ENCODE assay signal across 8 cellular contexts in the genomic region with DNA sequence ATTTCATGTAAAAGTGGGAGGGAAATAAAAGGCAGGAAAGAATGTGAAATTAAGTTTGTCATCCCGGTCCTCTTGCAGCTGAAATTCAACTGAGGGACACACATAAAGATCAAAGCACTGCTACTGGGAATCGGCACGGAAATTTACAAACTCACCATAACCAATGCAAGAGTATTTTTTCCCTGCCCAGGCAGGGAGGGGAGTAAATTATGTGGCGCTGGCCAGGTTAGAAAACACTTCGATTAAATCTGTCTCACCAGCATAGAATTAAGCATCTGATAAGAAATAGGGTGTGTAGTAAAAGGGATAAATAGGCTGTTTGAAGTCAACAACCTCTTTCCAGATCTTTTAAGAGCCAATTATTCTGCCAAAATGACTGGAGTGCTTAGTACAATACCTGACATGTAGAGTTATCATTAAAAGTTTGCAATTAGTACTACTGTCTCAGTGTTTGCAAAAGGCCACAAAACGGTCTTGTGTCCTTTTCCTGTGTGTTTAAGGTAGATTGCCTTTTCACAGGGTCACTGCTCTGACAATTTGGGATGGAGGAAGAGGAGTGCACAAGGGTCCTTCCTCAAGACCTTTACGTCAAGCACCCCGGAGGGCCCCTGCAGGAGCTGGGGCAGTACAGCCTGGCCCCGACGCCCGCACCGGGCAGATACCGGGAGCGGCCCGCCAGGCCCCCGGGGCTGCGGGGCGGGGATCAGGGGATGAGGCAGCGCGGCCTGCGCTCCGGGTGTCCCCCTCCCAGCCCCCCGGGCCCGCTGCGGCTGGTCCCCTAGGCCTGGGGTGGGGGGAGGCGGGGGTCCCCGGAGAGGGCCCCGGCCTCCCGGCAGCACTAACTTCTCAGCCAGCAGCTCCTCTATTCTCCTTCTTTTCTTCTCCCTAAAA.
A peak's percentile ranks its signal among the peaks of the same experiment; 100 is the strongest.
DNase-seq lines count a peak whose midpoint lies in the region; ATAC-seq and TF ChIP-seq lines count a peak whose summit lies in the region.

No MANE protein-coding gene starts in this region.

- H3K4me1 Mint-ChIP-seq in activated T-cell treated with anti-CD3 and anti-CD28 coated beads, Interleukin-2, amount 50 U/mL, for 24 hours (ENCODE audit: low read depth): peaks cover 67% of the 10 kb centered on the region
- peaks cover 66% of the 10 kb centered on the region for H3K4me1 Mint-ChIP-seq in stimulated activated memory B cell treated with anti-CD40 and anti-IgM and Interleukin-4, amounts not matched to agents 10 μg/mL and 1 μg/mL and 100 μg/mL, for 72 hours

- peak overlapping the region; percentile 83 for H3K4me3 Mint-ChIP-seq in activated T-cell treated with anti-CD3 and anti-CD28 coated beads, Interleukin-2, amount 50 U/mL, for 24 hours
- H3K4me3 Mint-ChIP-seq in stimulated activated memory B cell treated with anti-CD40 and anti-IgM and Interleukin-4, amounts not matched to agents 10 μg/mL and 1 μg/mL and 100 μg/mL, for 72 hours: peak overlapping the region; percentile 80

- H3K9me3 Mint-ChIP-seq in activated T-cell treated with anti-CD3 and anti-CD28 coated beads, Interleukin-2, amount 50 U/mL, for 24 hours: no peaks in the 10 kb centered on the region
- H3K9me3 Mint-ChIP-seq in stimulated activated memory B cell treated with anti-CD40 and anti-IgM and Interleukin-4, amounts not matched to agents 10 μg/mL and 1 μg/mL and 100 μg/mL, for 72 hours: no peaks in the 10 kb centered on the region

- in situ Hi-C loops in astrocyte of the spinal cord (cut with HindIII; ENCODE audit: low sequenced_read_pairs): no loop called here

- no peak for DNase-seq in activated T-cell treated with anti-CD3 and anti-CD28 coated beads, Interleukin-2, amount 50 U/mL, for 24 hours
- DNase-seq in activated T-cell treated with anti-CD3 and anti-CD28 coated beads, Interleukin-2, amount 50 U/mL, for 1 hour: no peak
- DNase-seq in LNCaP clone FGC (ENCODE audit: low read depth): no peak
- DNase-seq in astrocyte of the spinal cord (ENCODE audit: low read depth, low spot score): no peak
- peak; percentile 35 for DNase-seq in iPS-NIHi7 (ENCODE audit: extremely low spot score)
- no peak for DNase-seq in GOT3 (lab: John Stamatoyannopoulos, UW)
- DNase-seq in islet precursor cell: no peak

- peak overlapping the region; percentile 86 for H3K27ac Mint-ChIP-seq in activated T-cell treated with anti-CD3 and anti-CD28 coated beads, Interleukin-2, amount 50 U/mL, for 24 hours
- H3K27ac Mint-ChIP-seq in stimulated activated memory B cell treated with anti-CD40 and anti-IgM and Interleukin-4, amounts not matched to agents 10 μg/mL and 1 μg/mL and 100 μg/mL, for 72 hours: peak overlapping the region; percentile 85

- ATAC-seq in stimulated activated memory B cell treated with anti-CD40 and anti-IgM and Interleukin-4, amounts not matched to agents 10 μg/mL and 1 μg/mL and 100 μg/mL, for 72 hours: peak; percentile 46

- TF ChIP-seq CTCF in LNCaP clone FGC (IDR thresholded peaks at IDR 0.05; ENCODE audit: control insufficient read depth, extremely low read depth, insufficient read depth): no peak
- TF ChIP-seq CTCF in astrocyte of the spinal cord (IDR thresholded peaks at IDR 0.05; ENCODE audit: low read depth, low read length): no peak

- peaks cover 37% of the 10 kb centered on the region for H3K36me3 Mint-ChIP-seq in activated T-cell treated with anti-CD3 and anti-CD28 coated beads, Interleukin-2, amount 50 U/mL, for 24 hours (ENCODE audit: low read depth)
- H3K36me3 Mint-ChIP-seq in stimulated activated memory B cell treated with anti-CD40 and anti-IgM and Interleukin-4, amounts not matched to agents 10 μg/mL and 1 μg/mL and 100 μg/mL, for 72 hours: peaks cover 5% of the 10 kb centered on the region

- H3K4me3 ChIP-seq in LNCaP clone FGC (ENCODE audit: low read depth, low read length): peak overlapping the region; percentile 91
- H3K4me3 ChIP-seq in astrocyte of the spinal cord (ENCODE audit: low read depth, low read length): peak overlapping the region; percentile 69

- H3K27me3 Mint-ChIP-seq in activated T-cell treated with anti-CD3 and anti-CD28 coated beads, Interleukin-2, amount 50 U/mL, for 24 hours: no peaks in the 10 kb centered on the region
- no peaks in the 10 kb centered on the region for H3K27me3 Mint-ChIP-seq in stimulated activated memory B cell treated with anti-CD40 and anti-IgM and Interleukin-4, amounts not matched to agents 10 μg/mL and 1 μg/mL and 100 μg/mL, for 72 hours
